1 cellular context compared by ENCODE assay signal in genomic region chr22:39469681-39470461, GRCh38.
TF ChIP-seq lines count a peak whose summit lies in the region.

No MANE protein-coding gene starts in this region.

TF ChIP-seq in HepG2, 621 proteins besides CTCF, POLR2A, EP300 and RAD21 (continued from another document and continues in another):
- TF ChIP-seq, protein P1, sequence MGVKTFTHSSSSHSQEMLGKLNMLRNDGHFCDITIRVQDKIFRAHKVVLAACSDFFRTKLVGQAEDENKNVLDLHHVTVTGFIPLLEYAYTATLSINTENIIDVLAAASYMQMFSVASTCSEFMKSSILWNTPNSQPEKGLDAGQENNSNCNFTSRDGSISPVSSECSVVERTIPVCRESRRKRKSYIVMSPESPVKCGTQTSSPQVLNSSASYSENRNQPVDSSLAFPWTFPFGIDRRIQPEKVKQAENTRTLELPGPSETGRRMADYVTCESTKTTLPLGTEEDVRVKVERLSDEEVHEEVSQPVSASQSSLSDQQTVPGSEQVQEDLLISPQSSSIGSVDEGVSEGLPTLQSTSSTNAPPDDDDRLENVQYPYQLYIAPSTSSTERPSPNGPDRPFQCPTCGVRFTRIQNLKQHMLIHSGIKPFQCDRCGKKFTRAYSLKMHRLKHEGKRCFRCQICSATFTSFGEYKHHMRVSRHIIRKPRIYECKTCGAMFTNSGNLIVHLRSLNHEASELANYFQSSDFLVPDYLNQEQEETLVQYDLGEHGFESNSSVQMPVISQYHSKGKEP (CRISPR knock-in tag; IDR thresholded peaks at IDR 0.05), result no peak
- no peak for TF ChIP-seq ZFP90 (CRISPR knock-in tag; IDR thresholded peaks at IDR 0.05; ENCODE audit: borderline replicate concordance)
- no peak for TF ChIP-seq TMF1 (CRISPR knock-in tag; IDR thresholded peaks at IDR 0.05; ENCODE audit: low read depth)
- no peak for TF ChIP-seq MAF1 (CRISPR knock-in tag; IDR thresholded peaks at IDR 0.05; ENCODE audit: borderline replicate concordance)
- no peak for TF ChIP-seq THAP8 (CRISPR knock-in tag; IDR thresholded peaks at IDR 0.05; ENCODE audit: borderline replicate concordance)
- no peak for TF ChIP-seq RBFOX2 (IDR thresholded peaks at IDR 0.05; ENCODE audit: low read depth, low read length)
- TF ChIP-seq HHEX (CRISPR knock-in tag; IDR thresholded peaks at IDR 0.05), result no peak; the same call in 1 of the 2 replicates
- TF ChIP-seq, protein P2, sequence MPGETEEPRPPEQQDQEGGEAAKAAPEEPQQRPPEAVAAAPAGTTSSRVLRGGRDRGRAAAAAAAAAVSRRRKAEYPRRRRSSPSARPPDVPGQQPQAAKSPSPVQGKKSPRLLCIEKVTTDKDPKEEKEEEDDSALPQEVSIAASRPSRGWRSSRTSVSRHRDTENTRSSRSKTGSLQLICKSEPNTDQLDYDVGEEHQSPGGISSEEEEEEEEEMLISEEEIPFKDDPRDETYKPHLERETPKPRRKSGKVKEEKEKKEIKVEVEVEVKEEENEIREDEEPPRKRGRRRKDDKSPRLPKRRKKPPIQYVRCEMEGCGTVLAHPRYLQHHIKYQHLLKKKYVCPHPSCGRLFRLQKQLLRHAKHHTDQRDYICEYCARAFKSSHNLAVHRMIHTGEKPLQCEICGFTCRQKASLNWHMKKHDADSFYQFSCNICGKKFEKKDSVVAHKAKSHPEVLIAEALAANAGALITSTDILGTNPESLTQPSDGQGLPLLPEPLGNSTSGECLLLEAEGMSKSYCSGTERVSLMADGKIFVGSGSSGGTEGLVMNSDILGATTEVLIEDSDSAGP (CRISPR knock-in tag; IDR thresholded peaks at IDR 0.05; ENCODE audit: borderline replicate concordance), result peak; percentile 76
- TF ChIP-seq TAF1 (CRISPR knock-in tag; IDR thresholded peaks at IDR 0.05), result peak; percentile 9; the same call in 1 of the 2 replicates
- peak; percentile 62 for TF ChIP-seq ZNF629 (CRISPR knock-in tag; conservative IDR thresholded peaks at IDR 0.05)
- no peak for TF ChIP-seq HMGA1 (CRISPR knock-in tag; conservative IDR thresholded peaks at IDR 0.05)
- 0 out of 2 replicates have a peak, but pooled peaks have one; percentile 31 for TF ChIP-seq KAT8 (CRISPR knock-in tag; IDR thresholded peaks at IDR 0.05)
- no peak for TF ChIP-seq CREM (IDR thresholded peaks at IDR 0.05)
- no peak for TF ChIP-seq CREM (CRISPR knock-in tag; IDR thresholded peaks at IDR 0.05)
- TF ChIP-seq AGO2 (optimal IDR thresholded peaks at IDR 0.05; ENCODE audit: low read depth, low read length), result no peak
- TF ChIP-seq MYNN (CRISPR knock-in tag; IDR thresholded peaks at IDR 0.05; ENCODE audit: low read depth), result no peak
- TF ChIP-seq, protein P3, sequence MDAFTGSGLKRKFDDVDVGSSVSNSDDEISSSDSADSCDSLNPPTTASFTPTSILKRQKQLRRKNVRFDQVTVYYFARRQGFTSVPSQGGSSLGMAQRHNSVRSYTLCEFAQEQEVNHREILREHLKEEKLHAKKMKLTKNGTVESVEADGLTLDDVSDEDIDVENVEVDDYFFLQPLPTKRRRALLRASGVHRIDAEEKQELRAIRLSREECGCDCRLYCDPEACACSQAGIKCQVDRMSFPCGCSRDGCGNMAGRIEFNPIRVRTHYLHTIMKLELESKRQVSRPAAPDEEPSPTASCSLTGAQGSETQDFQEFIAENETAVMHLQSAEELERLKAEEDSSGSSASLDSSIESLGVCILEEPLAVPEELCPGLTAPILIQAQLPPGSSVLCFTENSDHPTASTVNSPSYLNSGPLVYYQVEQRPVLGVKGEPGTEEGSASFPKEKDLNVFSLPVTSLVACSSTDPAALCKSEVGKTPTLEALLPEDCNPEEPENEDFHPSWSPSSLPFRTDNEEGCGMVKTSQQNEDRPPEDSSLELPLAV (CRISPR knock-in tag; conservative IDR thresholded peaks at IDR 0.05; ENCODE audit: low read depth), result no peak
- no peak for TF ChIP-seq ZNF703 (CRISPR knock-in tag; IDR thresholded peaks at IDR 0.05; ENCODE audit: borderline replicate concordance)
- TF ChIP-seq SALL2 (CRISPR knock-in tag; IDR thresholded peaks at IDR 0.05), result 0 out of 2 replicates have a peak, but pooled peaks have one; percentile 65
- no peak for TF ChIP-seq ARNT2 (CRISPR knock-in tag; IDR thresholded peaks at IDR 0.05; ENCODE audit: low read depth)
- TF ChIP-seq SRY (CRISPR knock-in tag; IDR thresholded peaks at IDR 0.05), result no peak
- no peak for TF ChIP-seq TSC22D2 (CRISPR knock-in tag; IDR thresholded peaks at IDR 0.05; ENCODE audit: borderline replicate concordance)
- TF ChIP-seq JDP2 (CRISPR knock-in tag; IDR thresholded peaks at IDR 0.05; ENCODE audit: borderline replicate concordance), result no peak
- no peak for TF ChIP-seq ZNF160 (CRISPR knock-in tag; IDR thresholded peaks at IDR 0.05)
- TF ChIP-seq ZNF841 (CRISPR knock-in tag; IDR thresholded peaks at IDR 0.05; ENCODE audit: borderline replicate concordance), result no peak
- TF ChIP-seq, protein P4, sequence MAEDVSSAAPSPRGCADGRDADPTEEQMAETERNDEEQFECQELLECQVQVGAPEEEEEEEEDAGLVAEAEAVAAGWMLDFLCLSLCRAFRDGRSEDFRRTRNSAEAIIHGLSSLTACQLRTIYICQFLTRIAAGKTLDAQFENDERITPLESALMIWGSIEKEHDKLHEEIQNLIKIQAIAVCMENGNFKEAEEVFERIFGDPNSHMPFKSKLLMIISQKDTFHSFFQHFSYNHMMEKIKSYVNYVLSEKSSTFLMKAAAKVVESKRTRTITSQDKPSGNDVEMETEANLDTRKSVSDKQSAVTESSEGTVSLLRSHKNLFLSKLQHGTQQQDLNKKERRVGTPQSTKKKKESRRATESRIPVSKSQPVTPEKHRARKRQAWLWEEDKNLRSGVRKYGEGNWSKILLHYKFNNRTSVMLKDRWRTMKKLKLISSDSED (CRISPR knock-in tag; IDR thresholded peaks at IDR 0.05), result no peak
- TF ChIP-seq FOXA1 (IDR thresholded peaks at IDR 0.05), result no peak
- peak; percentile 65 for TF ChIP-seq FOXA1 (CRISPR knock-in tag; IDR thresholded peaks at IDR 0.05)
- TF ChIP-seq, protein P5, sequence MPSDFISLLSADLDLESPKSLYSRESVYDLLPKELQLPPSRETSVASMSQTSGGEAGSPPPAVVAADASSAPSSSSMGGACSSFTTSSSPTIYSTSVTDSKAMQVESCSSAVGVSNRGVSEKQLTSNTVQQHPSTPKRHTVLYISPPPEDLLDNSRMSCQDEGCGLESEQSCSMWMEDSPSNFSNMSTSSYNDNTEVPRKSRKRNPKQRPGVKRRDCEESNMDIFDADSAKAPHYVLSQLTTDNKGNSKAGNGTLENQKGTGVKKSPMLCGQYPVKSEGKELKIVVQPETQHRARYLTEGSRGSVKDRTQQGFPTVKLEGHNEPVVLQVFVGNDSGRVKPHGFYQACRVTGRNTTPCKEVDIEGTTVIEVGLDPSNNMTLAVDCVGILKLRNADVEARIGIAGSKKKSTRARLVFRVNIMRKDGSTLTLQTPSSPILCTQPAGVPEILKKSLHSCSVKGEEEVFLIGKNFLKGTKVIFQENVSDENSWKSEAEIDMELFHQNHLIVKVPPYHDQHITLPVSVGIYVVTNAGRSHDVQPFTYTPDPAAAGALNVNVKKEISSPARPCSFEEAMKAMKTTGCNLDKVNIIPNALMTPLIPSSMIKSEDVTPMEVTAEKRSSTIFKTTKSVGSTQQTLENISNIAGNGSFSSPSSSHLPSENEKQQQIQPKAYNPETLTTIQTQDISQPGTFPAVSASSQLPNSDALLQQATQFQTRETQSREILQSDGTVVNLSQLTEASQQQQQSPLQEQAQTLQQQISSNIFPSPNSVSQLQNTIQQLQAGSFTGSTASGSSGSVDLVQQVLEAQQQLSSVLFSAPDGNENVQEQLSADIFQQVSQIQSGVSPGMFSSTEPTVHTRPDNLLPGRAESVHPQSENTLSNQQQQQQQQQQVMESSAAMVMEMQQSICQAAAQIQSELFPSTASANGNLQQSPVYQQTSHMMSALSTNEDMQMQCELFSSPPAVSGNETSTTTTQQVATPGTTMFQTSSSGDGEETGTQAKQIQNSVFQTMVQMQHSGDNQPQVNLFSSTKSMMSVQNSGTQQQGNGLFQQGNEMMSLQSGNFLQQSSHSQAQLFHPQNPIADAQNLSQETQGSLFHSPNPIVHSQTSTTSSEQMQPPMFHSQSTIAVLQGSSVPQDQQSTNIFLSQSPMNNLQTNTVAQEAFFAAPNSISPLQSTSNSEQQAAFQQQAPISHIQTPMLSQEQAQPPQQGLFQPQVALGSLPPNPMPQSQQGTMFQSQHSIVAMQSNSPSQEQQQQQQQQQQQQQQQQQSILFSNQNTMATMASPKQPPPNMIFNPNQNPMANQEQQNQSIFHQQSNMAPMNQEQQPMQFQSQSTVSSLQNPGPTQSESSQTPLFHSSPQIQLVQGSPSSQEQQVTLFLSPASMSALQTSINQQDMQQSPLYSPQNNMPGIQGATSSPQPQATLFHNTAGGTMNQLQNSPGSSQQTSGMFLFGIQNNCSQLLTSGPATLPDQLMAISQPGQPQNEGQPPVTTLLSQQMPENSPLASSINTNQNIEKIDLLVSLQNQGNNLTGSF (CRISPR knock-in tag; IDR thresholded peaks at IDR 0.05), result no peak
- no peak for TF ChIP-seq ZNF724P (CRISPR knock-in tag; IDR thresholded peaks at IDR 0.05; ENCODE audit: borderline replicate concordance)
- no peak for TF ChIP-seq ZSCAN12 (CRISPR knock-in tag; IDR thresholded peaks at IDR 0.05)
- no peak for TF ChIP-seq EHMT2 (IDR thresholded peaks at IDR 0.05; ENCODE audit: borderline replicate concordance, low read depth, low read length)
- TF ChIP-seq SOX13 (IDR thresholded peaks at IDR 0.05), result no peak
- peak in 1 of 2 experiments; percentile 25; a peak in 2 of 4 replicates for TF ChIP-seq SOX13 (CRISPR knock-in tag; conservative IDR thresholded peaks at IDR 0.05 in 1 of 2, IDR thresholded peaks at IDR 0.05 in 1 of 2)
- TF ChIP-seq SYNCRIP (IDR thresholded peaks at IDR 0.05; ENCODE audit: insufficient read depth, low read depth, low read length), result no peak
- TF ChIP-seq FOXC1 (CRISPR knock-in tag; IDR thresholded peaks at IDR 0.05; ENCODE audit: borderline replicate concordance), result no peak
- TF ChIP-seq ZNF282 (IDR thresholded peaks at IDR 0.05; ENCODE audit: partially characterized antibody), result no peak
- TF ChIP-seq ZNF362 (CRISPR knock-in tag; IDR thresholded peaks at IDR 0.05; ENCODE audit: borderline replicate concordance), result peak; percentile 31; the same call in 1 of the 2 replicates
- no peak for TF ChIP-seq ZBTB49 (CRISPR knock-in tag; IDR thresholded peaks at IDR 0.05; ENCODE audit: borderline replicate concordance)
- peak; percentile 45; the same call in 1 of the 2 replicates for TF ChIP-seq ZNF264 (CRISPR knock-in tag; IDR thresholded peaks at IDR 0.05)
- TF ChIP-seq ZNF672 (CRISPR knock-in tag; IDR thresholded peaks at IDR 0.05), result no peak
- TF ChIP-seq ZNF12 (CRISPR knock-in tag; IDR thresholded peaks at IDR 0.05), result no peak
- no peak for TF ChIP-seq GATA4 (IDR thresholded peaks at IDR 0.05; ENCODE audit: borderline replicate concordance, low read depth)
- TF ChIP-seq ZNF577 (CRISPR knock-in tag; IDR thresholded peaks at IDR 0.05; ENCODE audit: borderline replicate concordance, low read depth), result no peak
- TF ChIP-seq SIN3B (IDR thresholded peaks at IDR 0.05; ENCODE audit: low read length), result no peak
- no peak for TF ChIP-seq ZNF652 (CRISPR knock-in tag; IDR thresholded peaks at IDR 0.05; ENCODE audit: borderline replicate concordance, low read depth)
- TF ChIP-seq XBP1 (CRISPR knock-in tag; IDR thresholded peaks at IDR 0.05), result no peak
